Comparison of ENCODE assay signal across 11 cellular contexts in the genomic region with DNA sequence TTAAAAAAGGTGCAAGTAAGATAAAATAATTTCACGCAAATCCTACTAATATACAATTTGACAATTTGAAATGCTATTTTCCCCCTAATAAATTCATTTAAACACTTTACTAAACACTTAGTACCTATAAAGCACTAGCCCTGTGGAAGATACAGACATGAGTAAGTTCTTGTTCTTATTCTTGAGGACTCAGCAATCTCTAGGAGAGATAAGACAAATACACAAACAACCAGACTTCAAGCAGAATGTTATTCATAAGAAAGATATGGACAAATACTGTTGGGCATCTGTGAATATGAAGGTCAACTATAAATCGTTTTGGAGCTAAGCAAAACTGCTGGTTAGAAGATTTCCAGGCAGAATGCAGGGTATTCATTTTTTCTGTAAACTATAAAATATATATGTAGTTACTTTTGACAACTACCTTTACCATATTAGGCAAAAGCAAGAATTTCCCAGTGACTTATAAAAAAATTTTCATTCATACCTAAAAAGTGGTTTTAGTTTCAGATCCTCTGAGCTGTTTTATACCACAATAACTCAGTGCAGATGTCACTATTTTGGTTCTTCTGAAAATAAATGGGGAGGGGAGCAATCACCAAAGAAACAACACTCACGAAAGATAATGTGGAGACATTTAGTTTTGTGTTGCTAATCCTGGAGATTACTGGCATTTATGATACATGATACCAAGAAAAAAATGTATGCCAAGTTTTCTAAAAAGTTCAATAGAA. TPM values are rescaled to one million over a fixed set of nuclear protein-coding genes. Genes with fewer than 3 reads are reported as not detected.
DNase-seq lines count a peak whose midpoint lies in the region; ATAC-seq and TF ChIP-seq lines count a peak whose summit lies in the region.
"Had no signal": no experiment of that assay in that cellular context is flagged by ENCODE, and none has a peak within 500 bp of the region (broad histone marks: within the 10 kb centered on the region; RNA-seq: fewer than 3 reads in every experiment).

No MANE protein-coding gene starts in this region.

- DNase-seq in GM13977 (ENCODE audit: low spot score) (peak; percentile 73), GM20000 (ENCODE audit: low spot score) (peak; percentile 67), fibroblast of pulmonary artery (ENCODE audit: low read depth) (peak; percentile 7), SW 1271 (lab: John Stamatoyannopoulos, UW) (no peak), colonic mucosa (no peak), putamen (ENCODE audit: low spot score) (no peak), Caco-2 (no peak)
- DNase-seq: PC-9, posterior cingulate gyrus had no signal

- H3K36me3 Mint-ChIP-seq in Caco-2 (ENCODE audit: insufficient read depth, unreplicated experiment): peaks cover 11% of the 10 kb centered on the region

- H3K9ac ChIP-seq in colonic mucosa (ENCODE audit: low read depth in 2 of 2, low read length in 2 of 2): no peak overlapping the region

- H3K9me3 ChIP-seq in colonic mucosa (no peaks in the 10 kb centered on the region), Caco-2 (0 out of 2 replicates have a peak, but pooled peaks cover 5% of the 10 kb centered on the region)
- H3K9me3 ChIP-seq: ascending aorta had no signal

- intact Hi-C loops in colonic mucosa (cut with DNase I) (loop anchor here (10.0 kb wide), 1 partner anchor 110 kb away; no protein-coding TSS in a partner anchor), Caco-2 (cut with micrococcal nuclease; ENCODE audit: unreplicated experiment) (loop anchor here (5.0 kb wide), 1 partner anchor 433 kb away; no protein-coding TSS in a partner anchor)

- no peak for TF ChIP-seq CTCF in GM13977 (IDR thresholded peaks at IDR 0.05; ENCODE audit: extremely low read depth, insufficient read depth, missing control alignments)
- TF ChIP-seq CTCF in GM20000 (IDR thresholded peaks at IDR 0.05; ENCODE audit: extremely low read depth, missing control alignments): no peak
- TF ChIP-seq CTCF in fibroblast of pulmonary artery (IDR thresholded peaks at IDR 0.05; ENCODE audit: low read length, missing control alignments): no peak
- no peak for TF ChIP-seq CTCF in colonic mucosa (IDR thresholded peaks at IDR 0.05)
- no peak for TF ChIP-seq CTCF in Caco-2 (IDR thresholded peaks at IDR 0.05; ENCODE audit: insufficient read depth in 1 of 2, low read depth in 1 of 2, low read length in 1 of 2, severe bottlenecking in 1 of 2, unreplicated experiment in 1 of 2)

- no peak overlapping the region for H3K4me3 Mint-ChIP-seq in Caco-2 (ENCODE audit: unreplicated experiment)

- H3K27me3 Mint-ChIP-seq in Caco-2 (ENCODE audit: insufficient read depth, unreplicated experiment): no peaks in the 10 kb centered on the region

- H3K27ac ChIP-seq in colonic mucosa: no peak overlapping the region
- H3K27ac ChIP-seq: ascending aorta, PC-9 had no signal

- H3K27me3 ChIP-seq in colonic mucosa (no peaks in the 10 kb centered on the region), Caco-2 (replicated peaks; ENCODE audit: control insufficient read depth, insufficient read depth, low read length) (no peaks in the 10 kb centered on the region)
- H3K27me3 ChIP-seq: ascending aorta had no signal

- POLR2A ChIA-PET in Caco-2 (lab: Charles Lee): no interaction called here

- no peaks in the 10 kb centered on the region for H3K9me3 Mint-ChIP-seq in Caco-2 (ENCODE audit: unreplicated experiment)

- ATAC-seq in HG03280 (IDR thresholded peaks at IDR 0.05; ENCODE audit: unreplicated experiment): peak; percentile 36

- H3K4me1 ChIP-seq in colonic mucosa (no peaks in the 10 kb centered on the region), Caco-2 (peaks cover 19% of the 10 kb centered on the region; the same call in 1 of the 2 replicates)

- in situ Hi-C loops in GM13977 (cut with MboI; ENCODE audit: low pct_unique_long_range_greater_than_20kb, low sequenced_read_pairs, unreplicated experiment): no loop called here

- no peak overlapping the region for H3K4me3 ChIP-seq in fibroblast of pulmonary artery (replicated peaks; ENCODE audit: low read depth, low read length)
- H3K4me3 ChIP-seq in colonic mucosa: no peak overlapping the region
- no peak overlapping the region for H3K4me3 ChIP-seq in Caco-2 (ENCODE audit: low read depth, low read length)
- H3K4me3 ChIP-seq: ascending aorta, PC-9 had no signal

- H3K36me3 ChIP-seq in colonic mucosa (no peaks in the 10 kb centered on the region), Caco-2 (ENCODE audit: control insufficient read depth, insufficient read depth, low read length) (no peaks in the 10 kb centered on the region)
- H3K36me3 ChIP-seq: ascending aorta had no signal

- peaks cover 16% of the 10 kb centered on the region for H3K4me1 Mint-ChIP-seq in Caco-2 (ENCODE audit: low read depth, unreplicated experiment)

- no peak overlapping the region for H3K27ac Mint-ChIP-seq in Caco-2 (ENCODE audit: unreplicated experiment)

- BruUV-seq in Caco-2 (replicated peaks; lab: Mats Ljungman, UMichigan): no TSS peak

- CTCF ChIA-PET in Caco-2 (lab: Charles Lee): no interaction called here

RNA-seq across cellular contexts. Expression of gene VPS41, which starts 3.8 kb away (rescaled TPM):
- total RNA-seq in colonic mucosa: 10 to 100 TPM; 56.5 to 60.9 TPM
- 73.9 and 86.9 TPM in 2 replicates for total RNA-seq in Caco-2 (2022)

Comparison
In these comparisons a context has a peak if more than half of its experiments do, and no peak if none do; other contexts are left out.
1. DNase-seq: peak in GM13977 (single experiment), GM20000 (single experiment) and fibroblast of pulmonary artery (single experiment); none in SW 1271 (0 of 2), colonic mucosa (single experiment), putamen (single experiment) and Caco-2 (0 of 2).